In genomic region chr17:39951924-39952664, GRCh38 we compare ENCODE assay signal across 8 cellular contexts. TPM values are rescaled to one million over a fixed set of nuclear protein-coding genes. Genes with fewer than 3 reads are reported as not detected.
DNase-seq lines count a peak whose midpoint lies in the region; ATAC-seq and TF ChIP-seq lines count a peak whose summit lies in the region.

No MANE protein-coding gene starts in this region.

- no peak overlapping the region for H2BK12ac ChIP-seq in trophoblast cell (ENCODE audit: low read length)

- H3K9me3 ChIP-seq in trophoblast cell (ENCODE audit: insufficient read depth, low read depth, low read length), result peaks cover 2% of the 10 kb centered on the region

- no peak for ATAC-seq in HG03097 (IDR thresholded peaks at IDR 0.05; ENCODE audit: low FRiP score, unreplicated experiment)

- peak overlapping the region; percentile 3 for H3K14ac ChIP-seq in trophoblast cell (ENCODE audit: low read length)

- H3K23ac ChIP-seq in trophoblast cell (ENCODE audit: low read length), result no peak overlapping the region

- peak; percentile 22 for DNase-seq in NAMALWA (ENCODE audit: low spot score)
- no peak for DNase-seq in epithelial cell of proximal tubule (ENCODE audit: low read depth)
- no peak for DNase-seq in trophoblast cell
- DNase-seq in GM10248 (ENCODE audit: extremely low spot score), result no peak
- DNase-seq in activated gamma-delta T cell (lab: John Stamatoyannopoulos, UW), result no peak
- no peak for DNase-seq in NOMO-1 treated with dmso at 0.1 percent for 144 hours (lab: John Stamatoyannopoulos, UW; ENCODE audit: unreplicated experiment)

- H3K4me2 ChIP-seq in trophoblast cell (ENCODE audit: low read length), result peak overlapping the region; percentile 77

- TF ChIP-seq CTCF in epithelial cell of proximal tubule (conservative IDR thresholded peaks at IDR 0.05; ENCODE audit: low read depth, low read length) (no peak), GM10248 (IDR thresholded peaks at IDR 0.05; ENCODE audit: control extremely low read depth, extremely low read depth, low read depth, missing control alignments) (no peak)

- H2BK120ac ChIP-seq in trophoblast cell (ENCODE audit: insufficient read depth, low read length, poor library complexity), result peak overlapping the region; percentile 14

- peaks cover 8 to 9% of the 10 kb centered on the region in 2 experiments for H3K4me1 ChIP-seq in trophoblast cell (ENCODE audit: control insufficient read depth in 1 of 2, insufficient read depth in 2 of 2, low read length in 2 of 2)

- H3K79me1 ChIP-seq in trophoblast cell (ENCODE audit: low read length), result peaks cover 7% of the 10 kb centered on the region

- no CpG with 5 or more reads among the region's 21 CpGs for WGBS in trophoblast cell (ENCODE audit: extremely low coverage, insufficient coverage, insufficient read length)

- no peaks in the 10 kb centered on the region for H3K27me3 ChIP-seq in trophoblast cell (ENCODE audit: insufficient read depth, low read length)

- peak overlapping the region; percentile 43 for H4K8ac ChIP-seq in trophoblast cell (ENCODE audit: low read depth, low read length)

- no peak overlapping the region for H3K27ac ChIP-seq in trophoblast cell (ENCODE audit: low read depth, low read length)

- no peaks in the 10 kb centered on the region for H3K36me3 ChIP-seq in trophoblast cell (ENCODE audit: control insufficient read depth in 1 of 2, insufficient read depth in 2 of 2, low read length in 2 of 2)

- no peak overlapping the region for H3K4ac ChIP-seq in trophoblast cell (ENCODE audit: low read depth, low read length)

- CTCF ChIA-PET in GM10248 (lab: Yijun Ruan, JAX), result interaction anchor here (1.1 to 4.2 kb wide), 3 partner anchors 12 to 161 kb away, joined by 3 to 16 read pairs (median 3); no protein-coding TSS in a partner anchor

- no peak overlapping the region for H4K12ac ChIP-seq in trophoblast cell (ENCODE audit: low read depth, low read length)

- no peak overlapping the region for H2BK5ac ChIP-seq in trophoblast cell (ENCODE audit: low read depth, low read length, poor library complexity)

- H2AK5ac ChIP-seq in trophoblast cell (ENCODE audit: low read length), result no peak overlapping the region

- H3K18ac ChIP-seq in trophoblast cell (ENCODE audit: low read length), result no peak overlapping the region

- peak overlapping the region; percentile 38 for H3K9ac ChIP-seq in trophoblast cell (ENCODE audit: low read length)

- H3K79me2 ChIP-seq in trophoblast cell (ENCODE audit: control insufficient read depth, insufficient read depth, low read length, poor library complexity), result peaks cover 3% of the 10 kb centered on the region

- POLR2A ChIA-PET in GM10248 (lab: Yijun Ruan, JAX), result no interaction called here

- peak overlapping the region; percentile 68 for H2AFZ ChIP-seq in trophoblast cell (ENCODE audit: insufficient read depth, low read length, poor library complexity)

- H3K4me3 ChIP-seq in GM08714 (ENCODE audit: low read length) (peak overlapping the region; percentile 5; the same call in 1 of the 2 replicates), epithelial cell of proximal tubule (ENCODE audit: low read depth, low read length) (peak overlapping the region; percentile 45), trophoblast cell (ENCODE audit: low read depth, low read length) (peak overlapping the region; percentile 53)

- no peak overlapping the region for H4K91ac ChIP-seq in trophoblast cell (ENCODE audit: low read depth, low read length)

RNA-seq across cellular contexts. Expression of gene GSDMA, which starts 10.7 kb away (rescaled TPM):
- 0.23 TPM in 1 of 2 replicates, not detected in the other for total RNA-seq in epithelial cell of proximal tubule
- polyA plus RNA-seq in trophoblast cell (2013), result not detected in 2 replicates

RNA-seq across cellular contexts. Expression of gene LRRC3C, which starts 24.6 kb away (rescaled TPM):
- total RNA-seq in epithelial cell of proximal tubule, result not detected in 2 replicates
- not detected in 2 replicates for polyA plus RNA-seq in trophoblast cell (2013)

RNA-seq across cellular contexts. Expression of gene ORMDL3, which starts 24.7 kb away (rescaled TPM):
- total RNA-seq in epithelial cell of proximal tubule, result 23.3 and 35.6 TPM in 2 replicates
- 85.4 and 86.5 TPM in 2 replicates for polyA plus RNA-seq in trophoblast cell (2013)

RNA-seq across cellular contexts. Expression of gene PSMD3, which starts 28.5 kb away (rescaled TPM):
- 106 and 191 TPM in 2 replicates for total RNA-seq in epithelial cell of proximal tubule
- polyA plus RNA-seq in trophoblast cell (2013), result 139 and 146 TPM in 2 replicates

RNA-seq across cellular contexts. Expression of gene GSDMB, which starts 33.7 kb away (rescaled TPM):
- total RNA-seq in epithelial cell of proximal tubule, result 3.2 and 3.3 TPM in 2 replicates
- polyA plus RNA-seq in trophoblast cell (2013), result 6.6 and 7.8 TPM in 2 replicates
